In the genomic region with DNA sequence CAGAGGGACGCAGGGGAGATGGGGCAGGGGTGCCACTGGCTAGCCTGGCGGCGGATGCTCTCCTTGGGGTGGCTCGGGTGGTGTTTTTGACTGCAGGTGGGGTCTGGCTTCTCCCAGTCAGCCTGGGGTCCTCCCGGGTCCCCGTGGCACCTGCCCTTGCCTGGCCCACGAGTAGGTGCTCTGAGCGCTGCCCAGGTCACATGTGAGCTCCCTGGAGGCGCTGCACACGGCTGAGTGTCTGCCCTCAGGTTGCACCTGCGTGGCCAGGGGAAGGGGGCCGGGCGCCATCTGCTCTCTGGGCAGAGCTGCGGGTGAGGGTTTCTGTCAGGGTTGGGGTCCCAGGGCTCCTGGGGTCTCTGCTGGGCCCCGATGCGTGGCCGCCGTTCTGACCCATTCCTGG, we compare ENCODE assay signal across 17 cellular contexts.
"Had no signal": no experiment of that assay in that cellular context is flagged by ENCODE, and none has a peak within 500 bp of the region (broad histone marks: within the 10 kb centered on the region; RNA-seq: fewer than 3 reads in every experiment).

No MANE protein-coding gene starts in this region.

- DNase-seq: colonic mucosa, esophagus squamous epithelium, foreskin melanocyte, islet precursor cell, left ventricle myocardium inferior had no signal

- ATAC-seq: right cardiac atrium had no signal

- H3K27ac ChIP-seq: body of pancreas, colonic mucosa, esophagus squamous epithelium, left ventricle myocardium inferior had no signal

- H3K9me3 ChIP-seq: body of pancreas, colonic mucosa, esophagus squamous epithelium, heart right ventricle, left ventricle myocardium inferior, mucosa of descending colon, spleen, tibial nerve had no signal

- H3K4me3 ChIP-seq: body of pancreas, colonic mucosa, lung, mucosa of descending colon, tibial nerve had no signal

- H3K27ac Mint-ChIP-seq: activated B cell treated with CpG ODN at 0.5 μM for 24 hours; activated CD8-positive, alpha-beta T cell treated with anti-CD3 and anti-CD28 coated beads, Interleukin-2, amount 10 ng/mL, durations not matched to agents 7 days and 5 days; activated naive CD8-positive, alpha-beta T cell; activated T-cell treated with anti-CD3 and anti-CD28 coated beads, Interleukin-2, amount 50 U/mL, for 72 hours; natural killer cell treated with Interleukin-12 subunit alpha and Interleukin-12 subunit beta and Interleukin-15 and Interleukin-18, amount 100 ng/mL, for 72 hours had no signal

- H3K36me3 Mint-ChIP-seq: activated naive CD8-positive, alpha-beta T cell; natural killer cell treated with Interleukin-12 subunit alpha and Interleukin-12 subunit beta and Interleukin-15 and Interleukin-18, amount 100 ng/mL, for 72 hours had no signal

- H3K36me3 ChIP-seq: colonic mucosa, esophagus squamous epithelium, left ventricle myocardium inferior had no signal

- H3K4me3 Mint-ChIP-seq: activated CD8-positive, alpha-beta T cell treated with anti-CD3 and anti-CD28 coated beads, Interleukin-2, amount 10 ng/mL, durations not matched to agents 7 days and 5 days had no signal

- H3K27me3 Mint-ChIP-seq: activated naive CD8-positive, alpha-beta T cell; natural killer cell treated with Interleukin-12 subunit alpha and Interleukin-12 subunit beta and Interleukin-15 and Interleukin-18, amount 100 ng/mL, for 72 hours had no signal

- H3K9me3 Mint-ChIP-seq: activated B cell treated with CpG ODN at 0.5 μM for 24 hours; activated T-cell treated with anti-CD3 and anti-CD28 coated beads, Interleukin-2, amount 50 U/mL, for 72 hours; natural killer cell treated with Interleukin-12 subunit alpha and Interleukin-12 subunit beta and Interleukin-15 and Interleukin-18, amount 100 ng/mL, for 72 hours had no signal
